2 cellular contexts compared by ENCODE assay signal in genomic region chr5:75021229-75021628, GRCh38.
A peak's percentile ranks its signal among the peaks of the same experiment; 100 is the strongest.
TF ChIP-seq lines count a peak whose summit lies in the region.

No MANE protein-coding gene starts in this region.

TF ChIP-seq in A549, 52 proteins besides CTCF, POLR2A, EP300 and RAD21 (continued from another document):
- no peak for TF ChIP-seq ZFP36 (IDR thresholded peaks at IDR 0.05; ENCODE audit: borderline replicate concordance, partially characterized antibody)

TF ChIP-seq in H1, 55 proteins besides CTCF, POLR2A, EP300 and RAD21 (continued from another document):
- peak; percentile 50 for TF ChIP-seq USF2 (IDR thresholded peaks at IDR 0.05; ENCODE audit: low read length)
